In genomic region chr9:113221003-113221799, GRCh38 we compare ENCODE assay signal across 1 cellular context.
TF ChIP-seq lines count a peak whose summit lies in the region.

FKBP15 (minus strand) TSS chr9:113221277; CDS start chr9:113221243, 34 bp downstream.
SLC31A1 (plus strand) TSS chr9:113221544; CDS start chr9:113256149, 34,605 bp downstream.

TF ChIP-seq in HepG2, 621 proteins besides CTCF, POLR2A, EP300 and RAD21 (continued from another document and continues in another):
- TF ChIP-seq ZNF639 (CRISPR knock-in tag; conservative IDR thresholded peaks at IDR 0.05) (peak; percentile 88), SATB2 (CRISPR knock-in tag; IDR thresholded peaks at IDR 0.05) (no peak), STAG1 (CRISPR knock-in tag; IDR thresholded peaks at IDR 0.05) (no peak), RFX1 (IDR thresholded peaks at IDR 0.05) (no peak), TBL1XR1 (IDR thresholded peaks at IDR 0.05; ENCODE audit: borderline replicate concordance, low read length, partially characterized antibody) (no peak), ZNF839 (CRISPR knock-in tag; IDR thresholded peaks at IDR 0.05; ENCODE audit: borderline replicate concordance) (no peak; the same call in 1 of the 2 replicates), EZH2 (conservative IDR thresholded peaks at IDR 0.05; ENCODE audit: low read depth, low read length) (no peak), ZNF614 (CRISPR knock-in tag; IDR thresholded peaks at IDR 0.05; ENCODE audit: borderline replicate concordance) (peak; percentile 30; the same call in 1 of the 2 replicates), HDAC6 (IDR thresholded peaks at IDR 0.05; ENCODE audit: low read depth, low read length) (no peak), LBX2 (CRISPR knock-in tag; IDR thresholded peaks at IDR 0.05; ENCODE audit: borderline replicate concordance) (no peak), ZNF496 (CRISPR knock-in tag; IDR thresholded peaks at IDR 0.05; ENCODE audit: insufficient replicate concordance) (no peak), KLF6 (CRISPR knock-in tag; IDR thresholded peaks at IDR 0.05) (peak; percentile 28; the same call in 1 of the 2 replicates), SP2 (CRISPR knock-in tag; IDR thresholded peaks at IDR 0.05) (peak; percentile 74), ZNF460 (CRISPR knock-in tag; IDR thresholded peaks at IDR 0.05; ENCODE audit: borderline replicate concordance) (no peak), ZNF850 (CRISPR knock-in tag; conservative IDR thresholded peaks at IDR 0.05) (no peak), ZNF562 (CRISPR knock-in tag; IDR thresholded peaks at IDR 0.05; ENCODE audit: borderline replicate concordance) (no peak), KIAA2018 (CRISPR knock-in tag; IDR thresholded peaks at IDR 0.05; ENCODE audit: borderline replicate concordance) (peak; percentile 85; the same call in 1 of the 2 replicates), THRA (CRISPR knock-in tag; IDR thresholded peaks at IDR 0.05; ENCODE audit: borderline replicate concordance) (no peak), ZNF766 (CRISPR knock-in tag; IDR thresholded peaks at IDR 0.05; ENCODE audit: borderline replicate concordance) (0 out of 2 replicates have a peak, but pooled peaks have one; percentile 27), FOSL2 (CRISPR knock-in tag; IDR thresholded peaks at IDR 0.05) (peak; percentile 23; the same call in 1 of the 2 replicates), TEF (CRISPR knock-in tag; IDR thresholded peaks at IDR 0.05) (no peak), ELF3 (CRISPR knock-in tag; IDR thresholded peaks at IDR 0.05) (peak; percentile 87), SMAD9 (CRISPR knock-in tag; IDR thresholded peaks at IDR 0.05) (no peak), ZNF619 (CRISPR knock-in tag; IDR thresholded peaks at IDR 0.05) (peak; percentile 27; the same call in 1 of the 2 replicates), ZNF329 (CRISPR knock-in tag; IDR thresholded peaks at IDR 0.05; ENCODE audit: low read depth) (no peak), GABPA (IDR thresholded peaks at IDR 0.05; ENCODE audit: low read depth, low read length) (peak; percentile 46; the same call in 1 of the 2 replicates), GABPA (CRISPR knock-in tag; IDR thresholded peaks at IDR 0.05; ENCODE audit: low read depth) (peak; percentile 88), ZNF510 (CRISPR knock-in tag; IDR thresholded peaks at IDR 0.05; ENCODE audit: low read depth) (no peak), CBFB (CRISPR knock-in tag; IDR thresholded peaks at IDR 0.05) (no peak), BORCS8-MEF2B (CRISPR knock-in tag; IDR thresholded peaks at IDR 0.05) (no peak; the same call in 1 of the 2 replicates), ZBTB43 (CRISPR knock-in tag; conservative IDR thresholded peaks at IDR 0.05) (peak; percentile 25; the same call in 1 of the 2 replicates), ZFP36L2 (CRISPR knock-in tag; IDR thresholded peaks at IDR 0.05) (no peak), SYNCRIP (IDR thresholded peaks at IDR 0.05; ENCODE audit: insufficient read depth, low read depth, low read length) (no peak), ZSCAN9 (CRISPR knock-in tag; IDR thresholded peaks at IDR 0.05; ENCODE audit: borderline replicate concordance) (peak; percentile 16; the same call in 1 of the 2 replicates), ZNF530 (CRISPR knock-in tag; IDR thresholded peaks at IDR 0.05; ENCODE audit: low read depth) (no peak)
- TF ChIP-seq, protein P1, sequence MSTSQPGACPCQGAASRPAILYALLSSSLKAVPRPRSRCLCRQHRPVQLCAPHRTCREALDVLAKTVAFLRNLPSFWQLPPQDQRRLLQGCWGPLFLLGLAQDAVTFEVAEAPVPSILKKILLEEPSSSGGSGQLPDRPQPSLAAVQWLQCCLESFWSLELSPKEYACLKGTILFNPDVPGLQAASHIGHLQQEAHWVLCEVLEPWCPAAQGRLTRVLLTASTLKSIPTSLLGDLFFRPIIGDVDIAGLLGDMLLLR (CRISPR knock-in tag; IDR thresholded peaks at IDR 0.05): no peak
- TF ChIP-seq, protein P2, sequence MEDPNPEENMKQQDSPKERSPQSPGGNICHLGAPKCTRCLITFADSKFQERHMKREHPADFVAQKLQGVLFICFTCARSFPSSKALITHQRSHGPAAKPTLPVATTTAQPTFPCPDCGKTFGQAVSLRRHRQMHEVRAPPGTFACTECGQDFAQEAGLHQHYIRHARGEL (CRISPR knock-in tag; IDR thresholded peaks at IDR 0.05): no peak
- TF ChIP-seq, protein P3, sequence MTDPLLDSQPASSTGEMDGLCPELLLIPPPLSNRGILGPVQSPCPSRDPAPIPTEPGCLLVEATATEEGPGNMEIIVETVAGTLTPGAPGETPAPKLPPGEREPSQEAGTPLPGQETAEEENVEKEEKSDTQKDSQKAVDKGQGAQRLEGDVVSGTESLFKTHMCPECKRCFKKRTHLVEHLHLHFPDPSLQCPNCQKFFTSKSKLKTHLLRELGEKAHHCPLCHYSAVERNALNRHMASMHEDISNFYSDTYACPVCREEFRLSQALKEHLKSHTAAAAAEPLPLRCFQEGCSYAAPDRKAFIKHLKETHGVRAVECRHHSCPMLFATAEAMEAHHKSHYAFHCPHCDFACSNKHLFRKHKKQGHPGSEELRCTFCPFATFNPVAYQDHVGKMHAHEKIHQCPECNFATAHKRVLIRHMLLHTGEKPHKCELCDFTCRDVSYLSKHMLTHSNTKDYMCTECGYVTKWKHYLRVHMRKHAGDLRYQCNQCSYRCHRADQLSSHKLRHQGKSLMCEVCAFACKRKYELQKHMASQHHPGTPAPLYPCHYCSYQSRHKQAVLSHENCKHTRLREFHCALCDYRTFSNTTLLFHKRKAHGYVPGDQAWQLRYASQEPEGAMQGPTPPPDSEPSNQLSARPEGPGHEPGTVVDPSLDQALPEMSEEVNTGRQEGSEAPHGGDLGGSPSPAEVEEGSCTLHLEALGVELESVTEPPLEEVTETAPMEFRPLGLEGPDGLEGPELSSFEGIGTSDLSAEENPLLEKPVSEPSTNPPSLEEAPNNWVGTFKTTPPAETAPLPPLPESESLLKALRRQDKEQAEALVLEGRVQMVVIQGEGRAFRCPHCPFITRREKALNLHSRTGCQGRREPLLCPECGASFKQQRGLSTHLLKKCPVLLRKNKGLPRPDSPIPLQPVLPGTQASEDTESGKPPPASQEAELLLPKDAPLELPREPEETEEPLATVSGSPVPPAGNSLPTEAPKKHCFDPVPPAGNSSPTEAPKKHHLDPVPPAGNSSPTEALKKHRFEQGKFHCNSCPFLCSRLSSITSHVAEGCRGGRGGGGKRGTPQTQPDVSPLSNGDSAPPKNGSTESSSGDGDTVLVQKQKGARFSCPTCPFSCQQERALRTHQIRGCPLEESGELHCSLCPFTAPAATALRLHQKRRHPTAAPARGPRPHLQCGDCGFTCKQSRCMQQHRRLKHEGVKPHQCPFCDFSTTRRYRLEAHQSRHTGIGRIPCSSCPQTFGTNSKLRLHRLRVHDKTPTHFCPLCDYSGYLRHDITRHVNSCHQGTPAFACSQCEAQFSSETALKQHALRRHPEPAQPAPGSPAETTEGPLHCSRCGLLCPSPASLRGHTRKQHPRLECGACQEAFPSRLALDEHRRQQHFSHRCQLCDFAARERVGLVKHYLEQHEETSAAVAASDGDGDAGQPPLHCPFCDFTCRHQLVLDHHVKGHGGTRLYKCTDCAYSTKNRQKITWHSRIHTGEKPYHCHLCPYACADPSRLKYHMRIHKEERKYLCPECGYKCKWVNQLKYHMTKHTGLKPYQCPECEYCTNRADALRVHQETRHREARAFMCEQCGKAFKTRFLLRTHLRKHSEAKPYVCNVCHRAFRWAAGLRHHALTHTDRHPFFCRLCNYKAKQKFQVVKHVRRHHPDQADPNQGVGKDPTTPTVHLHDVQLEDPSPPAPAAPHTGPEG (CRISPR knock-in tag; IDR thresholded peaks at IDR 0.05): no peak
- TF ChIP-seq, protein P4, sequence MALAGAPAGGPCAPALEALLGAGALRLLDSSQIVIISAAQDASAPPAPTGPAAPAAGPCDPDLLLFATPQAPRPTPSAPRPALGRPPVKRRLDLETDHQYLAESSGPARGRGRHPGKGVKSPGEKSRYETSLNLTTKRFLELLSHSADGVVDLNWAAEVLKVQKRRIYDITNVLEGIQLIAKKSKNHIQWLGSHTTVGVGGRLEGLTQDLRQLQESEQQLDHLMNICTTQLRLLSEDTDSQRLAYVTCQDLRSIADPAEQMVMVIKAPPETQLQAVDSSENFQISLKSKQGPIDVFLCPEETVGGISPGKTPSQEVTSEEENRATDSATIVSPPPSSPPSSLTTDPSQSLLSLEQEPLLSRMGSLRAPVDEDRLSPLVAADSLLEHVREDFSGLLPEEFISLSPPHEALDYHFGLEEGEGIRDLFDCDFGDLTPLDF (CRISPR knock-in tag; IDR thresholded peaks at IDR 0.05): peak; percentile 56; the same call in 1 of the 2 replicates
